34 cellular contexts compared by ENCODE assay signal in genomic region chr2:137806102-137806805, GRCh38.
"Had no signal": no experiment of that assay in that cellular context is flagged by ENCODE, and none has a peak within 500 bp of the region (broad histone marks: within the 10 kb centered on the region; RNA-seq: fewer than 3 reads in every experiment).

No MANE protein-coding gene starts in this region.

- H3K9me3 Mint-ChIP-seq: activated T-helper 17 cell treated with anti-CD3 and anti-CD28 coated beads, Interleukin-2, amount 50 U/mL, for 72 hours had no signal

- H3K27me3 ChIP-seq: ascending aorta, breast epithelium, cardiac muscle cell, esophagus muscularis mucosa, foreskin keratinocyte, gastrocnemius medialis, heart left ventricle had no signal

- ATAC-seq: activated CD4-positive, CD25-positive, alpha-beta regulatory T cell treated with anti-CD3 and anti-CD28 coated beads, Interleukin-2, amount 50 U/mL, for 24 hours; activated CD8-positive, alpha-beta T cell treated with anti-CD3 and anti-CD28 coated beads for 36 hours; activated T-cell treated with anti-CD3 and anti-CD28 coated beads, Interleukin-2, amount 50 U/mL, for 4 hours; activated T-helper 17 cell treated with anti-CD3 and anti-CD28 coated beads, Interleukin-2, amount 50 U/mL, for 72 hours; foreskin keratinocyte; gastrocnemius medialis; heart left ventricle; T-helper 17 cell had no signal

- H3K27ac Mint-ChIP-seq: activated B cell treated with CpG ODN at 0.5 μM for 24 hours; activated CD8-positive, alpha-beta T cell treated with anti-CD3 and anti-CD28 coated beads for 36 hours; activated naive CD8-positive, alpha-beta T cell treated with anti-CD3 and anti-CD28 coated beads, Interleukin-2, amount 10 ng/mL, durations not matched to agents 7 days and 5 days; activated T-helper 17 cell treated with anti-CD3 and anti-CD28 coated beads, Interleukin-2, amount 50 U/mL, for 72 hours; brain; dendritic cell treated with granulocyte-macrophage colony-stimulating factor and Interleukin-4, amounts not matched to agents 40 ng/mL and 50 ng/mL, for 4 days; endodermal cell; T-helper 17 cell; T-helper 2 cell treated with Interferon-gamma antibody and Interleukin-4, amounts not matched to agents 5 μg/mL and 100 μg/mL, for 36 hours had no signal

- H3K4me3 ChIP-seq: ascending aorta, breast epithelium, cardiac muscle cell, coronary artery, dorsolateral prefrontal cortex, esophagus muscularis mucosa, gastrocnemius medialis, heart left ventricle had no signal

- H3K36me3 Mint-ChIP-seq: activated naive CD8-positive, alpha-beta T cell treated with anti-CD3 and anti-CD28 coated beads, Interleukin-2, amount 10 ng/mL, durations not matched to agents 7 days and 5 days; brain had no signal

- H3K4me1 Mint-ChIP-seq: activated B cell treated with CpG ODN at 0.5 μM for 24 hours; activated naive CD8-positive, alpha-beta T cell treated with anti-CD3 and anti-CD28 coated beads, Interleukin-2, amount 10 ng/mL, durations not matched to agents 7 days and 5 days; activated T-helper 17 cell treated with anti-CD3 and anti-CD28 coated beads, Interleukin-2, amount 50 U/mL, for 72 hours; brain; endodermal cell; T-helper 17 cell had no signal

- H3K4me1 ChIP-seq: ascending aorta, breast epithelium, esophagus muscularis mucosa, foreskin keratinocyte, gastrocnemius medialis, heart left ventricle had no signal

- H3K36me3 ChIP-seq: ascending aorta, breast epithelium, cardiac muscle cell, esophagus muscularis mucosa, gastrocnemius medialis, heart left ventricle, WERI-Rb-1 had no signal

- DNase-seq: activated B cell treated with CpG ODN at 0.5 μM for 24 hours; activated CD4-positive, alpha-beta T cell treated with anti-CD3 and anti-CD28 coated beads for 48 hours; activated CD4-positive, alpha-beta T cell treated with anti-CD3 and anti-CD28 coated beads, Interleukin-2, amount 50 U/mL, for 1 hour; activated CD4-positive, alpha-beta T cell treated with anti-CD3 and anti-CD28 coated beads, Interleukin-2, amount 50 U/mL, for 48 hours; activated CD8-positive, alpha-beta memory T cell treated with anti-CD3 and anti-CD28 coated beads for 24 hours; activated CD8-positive, alpha-beta T cell treated with anti-CD3 and anti-CD28 coated beads for 36 hours; activated effector memory CD4-positive, alpha-beta T cell treated with Interleukin-2 at 50 U/mL for 16 hours; activated gamma-delta T cell treated with Interleukin-2 at 50 U/mL for 16 hours; activated naive CD4-positive, alpha-beta T cell treated with anti-CD3 and anti-CD28 coated beads, Interleukin-2, amount 50 U/mL, for 16 hours; activated naive CD4-positive, alpha-beta T cell treated with Interleukin-2 at 50 U/mL for 16 hours; activated naive CD8-positive, alpha-beta T cell treated with anti-CD3 and anti-CD28 coated beads, Interleukin-2, amount 10 ng/mL, durations not matched to agents 7 days and 5 days; activated T-cell treated with anti-CD3 and anti-CD28 coated beads, Interleukin-2, amount 50 U/mL, for 4 hours; central memory CD4-positive, alpha-beta T cell; cerebellar nuclear complex; dorsolateral prefrontal cortex; effector memory CD4-positive, alpha-beta T cell; endodermal cell; foreskin keratinocyte; gastrocnemius medialis; glutamatergic neuron; heart left ventricle; T-helper 17 cell; T1000; WERI-Rb-1 had no signal

- H3K9me3 ChIP-seq: ascending aorta, gastrocnemius medialis had no signal

- H3K27ac ChIP-seq: ascending aorta, breast epithelium, cardiac muscle cell, coronary artery, dorsolateral prefrontal cortex, esophagus muscularis mucosa, foreskin keratinocyte, gastrocnemius medialis, heart left ventricle, WERI-Rb-1 had no signal

- H3K4me3 Mint-ChIP-seq: activated B cell treated with CpG ODN at 0.5 μM for 24 hours; activated CD8-positive, alpha-beta T cell treated with anti-CD3 and anti-CD28 coated beads for 36 hours; activated naive CD8-positive, alpha-beta T cell treated with anti-CD3 and anti-CD28 coated beads, Interleukin-2, amount 10 ng/mL, durations not matched to agents 7 days and 5 days; activated T-cell treated with anti-CD3 and anti-CD28 coated beads, Interleukin-2, amount 50 U/mL, for 4 hours; activated T-helper 17 cell treated with anti-CD3 and anti-CD28 coated beads, Interleukin-2, amount 50 U/mL, for 72 hours; brain; dendritic cell treated with granulocyte-macrophage colony-stimulating factor and Interleukin-4, amounts not matched to agents 40 ng/mL and 50 ng/mL, for 4 days; endodermal cell; T-helper 17 cell; T-helper 2 cell treated with Interferon-gamma antibody and Interleukin-4, amounts not matched to agents 5 μg/mL and 100 μg/mL, for 36 hours had no signal

- H3K27me3 Mint-ChIP-seq: activated B cell treated with CpG ODN at 0.5 μM for 24 hours; activated CD8-positive, alpha-beta T cell treated with anti-CD3 and anti-CD28 coated beads for 36 hours; activated naive CD8-positive, alpha-beta T cell treated with anti-CD3 and anti-CD28 coated beads, Interleukin-2, amount 10 ng/mL, durations not matched to agents 7 days and 5 days; dendritic cell treated with granulocyte-macrophage colony-stimulating factor and Interleukin-4, amounts not matched to agents 40 ng/mL and 50 ng/mL, for 4 days; T-helper 17 cell had no signal
